Comparison of ENCODE assay signal across 12 cellular contexts in genomic region chr22:46612341-46612903, GRCh38. TPM values are rescaled to one million over a fixed set of nuclear protein-coding genes. Genes with fewer than 3 reads are reported as not detected.
DNase-seq lines count a peak whose midpoint lies in the region; ATAC-seq and TF ChIP-seq lines count a peak whose summit lies in the region.
"Had no signal": no experiment of that assay in that cellular context is flagged by ENCODE, and none has a peak within 500 bp of the region (broad histone marks: within the 10 kb centered on the region; RNA-seq: fewer than 3 reads in every experiment).

No MANE protein-coding gene starts in this region.

- peak overlapping the region; percentile 6 for H2BK5ac ChIP-seq in neuronal stem cell (ENCODE audit: low read length)

- 50 to 79% methylated on average over 2 to 13 of the region's 13 CpGs for WGBS in endodermal cell (ENCODE audit: insufficient coverage in 1 of 2, insufficient read length in 1 of 2), 2 experiments
- no CpG with 5 or more reads among the region's 13 CpGs for WGBS in neuronal stem cell (ENCODE audit: extremely low coverage in 2 of 2, insufficient read length in 2 of 2, insufficient replicate concordance in 1 of 2), 2 donors

- H3K9me3 ChIP-seq in endodermal cell (ENCODE audit: control insufficient read depth, low read length) (no peaks in the 10 kb centered on the region), neuronal stem cell (replicated peaks in 1 of 2; ENCODE audit: control insufficient read depth in 2 of 2, insufficient read depth in 1 of 2, low read depth in 1 of 2, low read length in 2 of 2) (no peaks in the 10 kb centered on the region)

- H3K23ac ChIP-seq in neuronal stem cell (ENCODE audit: low read depth, low read length, poor library complexity): peak overlapping the region; percentile 26

- H3K27me3 ChIP-seq in endodermal cell (ENCODE audit: control insufficient read depth, insufficient read depth, low read length, poor library complexity, severe bottlenecking) (no peaks in the 10 kb centered on the region), neuronal stem cell (ENCODE audit: control insufficient read depth in 3 of 3, insufficient read depth in 3 of 3, low read depth in 1 of 3, low read length in 3 of 3) (no peaks in the 10 kb centered on the region)

- peaks cover 27 to 30% (median 27%) of the 10 kb centered on the region in 3 donors for H3K4me1 Mint-ChIP-seq in T-cell
- H3K4me1 Mint-ChIP-seq in endodermal cell: peaks cover 15% of the 10 kb centered on the region

- H2BK15ac ChIP-seq in neuronal stem cell (ENCODE audit: low read length): no peak overlapping the region

- H3K36me3 ChIP-seq in endodermal cell (ENCODE audit: control insufficient read depth, insufficient read depth, low read length) (no peaks in the 10 kb centered on the region), neuronal stem cell (replicated peaks in 1 of 2; ENCODE audit: control insufficient read depth in 2 of 2, insufficient read depth in 2 of 2, low read length in 2 of 2) (no peaks in the 10 kb centered on the region)

- H3K36me3 Mint-ChIP-seq in T-cell (no peaks in the 10 kb centered on the region), endodermal cell (ENCODE audit: low read depth) (no peaks in the 10 kb centered on the region)

- no peaks in the 10 kb centered on the region for H3K9me3 Mint-ChIP-seq in T-cell
- H3K9me3 Mint-ChIP-seq in endodermal cell: no peaks in the 10 kb centered on the region
- H3K9me3 Mint-ChIP-seq: nephron progenitor cell had no signal

- no peak overlapping the region for H4K91ac ChIP-seq in neuronal stem cell (ENCODE audit: low read depth, low read length, poor library complexity)

- H3K14ac ChIP-seq in neuronal stem cell (ENCODE audit: low read length): no peak overlapping the region

- H3K27ac ChIP-seq in endodermal cell (ENCODE audit: low read depth, low read length): no peak overlapping the region
- no peak overlapping the region for H3K27ac ChIP-seq in neuronal stem cell (replicated peaks; ENCODE audit: low read length)
- H3K27ac ChIP-seq: PC-9 had no signal

- no peak overlapping the region for H2BK120ac ChIP-seq in neuronal stem cell (ENCODE audit: low read depth, low read length)

- H3K4me3 Mint-ChIP-seq in T-cell (peak overlapping the region in 2 of 3 donors; percentile 7 to 92), endodermal cell (no peak overlapping the region)

- H3K4me2 ChIP-seq in neuronal stem cell (ENCODE audit: insufficient read depth, low read length, poor library complexity, severe bottlenecking): no peak overlapping the region
- H3K4me2 ChIP-seq: PC-9 had no signal

- H4K8ac ChIP-seq in neuronal stem cell (ENCODE audit: low read depth, low read length): no peak overlapping the region

- POLR2A ChIA-PET in T-cell (lab: Charles Lee): no interaction called here

- peaks cover 9% of the 10 kb centered on the region for H3K79me1 ChIP-seq in neuronal stem cell (ENCODE audit: low read depth, low read length)

- DNase-seq in T-cell (no peak), endodermal cell (no peak), neuronal stem cell (ENCODE audit: low spot score) (no peak), SIG-M5 (lab: John Stamatoyannopoulos, UW) (no peak), NCI-H1105 treated with DMSO at 0.1 percent for 48 hours (lab: John Stamatoyannopoulos, UW) (no peak), foreskin melanocyte (no peak)
- DNase-seq: NCI-H2029 treated with DMSO at 0.1 percent for 48 hours, nephron progenitor cell, PC-9, substantia nigra had no signal

- H3K27ac Mint-ChIP-seq in T-cell (peak overlapping the region in 1 of 2 donors; percentile 74), endodermal cell (peak overlapping the region; percentile 15)

- no peaks in the 10 kb centered on the region for H3K4me1 ChIP-seq in endodermal cell (ENCODE audit: control insufficient read depth, insufficient read depth, low read length)
- peaks cover 23 to 31% of the 10 kb centered on the region in 2 donors for H3K4me1 ChIP-seq in neuronal stem cell (ENCODE audit: control insufficient read depth in 2 of 2, insufficient read depth in 1 of 2, low read depth in 1 of 2, low read length in 2 of 2)

- no peak overlapping the region for H3K4ac ChIP-seq in neuronal stem cell (ENCODE audit: low read length)

- no peak overlapping the region for H2AFZ ChIP-seq in neuronal stem cell (ENCODE audit: low read length)
- H2AFZ ChIP-seq: PC-9 had no signal

- peak; percentile 8 for TF ChIP-seq CTCF in GM12873 (IDR thresholded peaks at IDR 0.05; ENCODE audit: insufficient read depth, low read depth, low read length, missing control alignments)
- TF ChIP-seq CTCF in endodermal cell (conservative IDR thresholded peaks at IDR 0.05): no peak

- H2AK5ac ChIP-seq in neuronal stem cell (ENCODE audit: low read depth, low read length): peak overlapping the region; percentile 88

- CTCF ChIA-PET in T-cell (lab: Charles Lee): no interaction called here

- no peak overlapping the region for H2BK12ac ChIP-seq in neuronal stem cell (ENCODE audit: low read length)

- H3K9ac ChIP-seq in endodermal cell (ENCODE audit: extremely low read depth, low read length, poor library complexity, severe bottlenecking) (no peak overlapping the region), neuronal stem cell (ENCODE audit: low read depth, low read length, poor library complexity) (no peak overlapping the region)

- H3K4me3 ChIP-seq in endodermal cell (ENCODE audit: low read length): no peak overlapping the region
- no peak overlapping the region for H3K4me3 ChIP-seq in neuronal stem cell (ENCODE audit: low read length in 2 of 2)
- H3K4me3 ChIP-seq: PC-9 had no signal

- peak overlapping the region; percentile 84 for H3K18ac ChIP-seq in neuronal stem cell (ENCODE audit: low read length)

- ATAC-seq in T-cell (replicated peaks in 1 of 4) (no peak), HG03432 (IDR thresholded peaks at IDR 0.05; ENCODE audit: unreplicated experiment) (no peak)

- H3K27me3 Mint-ChIP-seq in T-cell: no peaks in the 10 kb centered on the region
- H3K27me3 Mint-ChIP-seq in endodermal cell (ENCODE audit: insufficient read depth): no peaks in the 10 kb centered on the region

RNA-seq across cellular contexts. Expression of gene GRAMD4, which starts 7.8 kb away (rescaled TPM):
- 10 to 100 TPM in 4 of 5 donors, 1 to 10 TPM in 1; 8.8 to 24.3 (median 22.9) TPM for total RNA-seq in T-cell
- 10 to 100 TPM; 38.0 to 43.3 TPM for total RNA-seq in endodermal cell
- polyA plus RNA-seq in endodermal cell (2013, experiment 1 of 2): 32.1 TPM
- 27.6 TPM for polyA plus RNA-seq in endodermal cell (2013, experiment 2 of 2)
- polyA plus RNA-seq in neuronal stem cell (2013, experiment 1 of 2): 13.1 TPM
- 11.3 TPM for polyA plus RNA-seq in neuronal stem cell (2013, experiment 2 of 2)
